Comparison of ENCODE assay signal across 26 cellular contexts in the genomic region with DNA sequence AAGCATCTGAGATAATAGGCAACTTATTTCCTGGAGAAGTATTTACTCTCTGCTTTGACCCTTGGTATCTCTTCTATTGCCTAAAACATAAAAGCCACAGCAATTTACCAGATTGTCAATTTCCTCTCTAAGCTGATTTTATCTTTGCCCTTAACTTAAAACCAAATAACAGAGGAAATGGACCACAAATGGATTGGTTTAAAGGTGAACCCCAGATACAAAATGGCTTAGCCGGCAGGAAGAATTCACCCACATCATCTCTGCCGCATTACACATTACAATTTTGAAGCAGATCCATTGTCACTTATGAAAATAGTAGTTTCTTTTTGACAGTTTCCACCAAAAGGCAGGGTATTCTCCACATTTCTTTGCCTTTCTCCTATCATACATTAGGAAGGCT.
"Had no signal": no experiment of that assay in that cellular context is flagged by ENCODE, and none has a peak within 500 bp of the region (broad histone marks: within the 10 kb centered on the region; RNA-seq: fewer than 3 reads in every experiment).

No MANE protein-coding gene starts in this region.

- H3K36me3 Mint-ChIP-seq: activated CD8-positive, alpha-beta memory T cell treated with anti-CD3 and anti-CD28 coated beads, Interleukin-2, amount 10 ng/mL, durations not matched to agents 7 days and 5 days; mesothelial cell of epicardium; naive thymus-derived CD4-positive, alpha-beta T cell had no signal

- H3K4me1 Mint-ChIP-seq: activated CD4-positive, alpha-beta T cell treated with anti-CD3 and anti-CD28 coated beads for 36 hours; activated CD8-positive, alpha-beta memory T cell treated with anti-CD3 and anti-CD28 coated beads, Interleukin-2, amount 10 ng/mL, durations not matched to agents 7 days and 5 days; central memory CD8-positive, alpha-beta T cell; naive thymus-derived CD4-positive, alpha-beta T cell had no signal

- DNase-seq: activated CD4-positive, alpha-beta T cell treated with anti-CD3 and anti-CD28 coated beads for 36 hours; activated CD4-positive, CD25-positive, alpha-beta regulatory T cell; activated CD8-positive, alpha-beta memory T cell treated with anti-CD3 and anti-CD28 coated beads, Interleukin-2, amount 10 ng/mL, durations not matched to agents 7 days and 5 days; activated CD8-positive, alpha-beta T cell treated with anti-CD3 and anti-CD28 coated beads, Interleukin-2, amount 10 ng/mL, durations not matched to agents 7 days and 5 days; activated gamma-delta T cell treated with Interleukin-2 at 50 U/mL for 16 hours; activated naive CD4-positive, alpha-beta T cell treated with anti-CD3 and anti-CD28 coated beads, Interleukin-2, amount 50 U/mL, for 16 hours; amniotic stem cell; dermis blood vessel endothelial cell; effector CD4-positive, alpha-beta T cell; esophagus squamous epithelium; foreskin melanocyte; left ventricle myocardium superior; naive thymus-derived CD4-positive, alpha-beta T cell; stimulated activated CD4-positive, alpha-beta T cell treated with anti-CD3 and anti-CD28 coated beads, Interleukin-12 subunit alpha, Interleukin-12 subunit beta, amount 100 ng/mL, for 4 hours; stimulated activated CD4-positive, alpha-beta T cell treated with anti-CD3 and anti-CD28 coated beads, Interleukin-4, amount 100 ng/mL, for 1 hour; T-helper 1 cell; trophoblast cell; uterus had no signal

- H3K27me3 Mint-ChIP-seq: activated CD4-positive, alpha-beta T cell treated with anti-CD3 and anti-CD28 coated beads for 36 hours; activated CD8-positive, alpha-beta memory T cell treated with anti-CD3 and anti-CD28 coated beads, Interleukin-2, amount 10 ng/mL, durations not matched to agents 7 days and 5 days; central memory CD8-positive, alpha-beta T cell; naive thymus-derived CD4-positive, alpha-beta T cell; progenitor cell of endocrine pancreas; stimulated activated naive CD8-positive, alpha-beta T cell treated with anti-CD3 and anti-CD28 coated beads, Interleukin-15, Interleukin-2, amounts not matched to agents 100 ng/mL and 50 ng/mL, for 24 hours had no signal

- H3K9me3 Mint-ChIP-seq: mesothelial cell of epicardium; stimulated activated naive CD8-positive, alpha-beta T cell treated with anti-CD3 and anti-CD28 coated beads, Interleukin-15, Interleukin-2, amounts not matched to agents 100 ng/mL and 50 ng/mL, for 24 hours had no signal

- H3K27ac ChIP-seq: epithelial cell of prostate, thoracic aorta, uterus had no signal

- H3K9me3 ChIP-seq: esophagus squamous epithelium, thoracic aorta, uterus had no signal

- H3K36me3 ChIP-seq: esophagus squamous epithelium, thoracic aorta, uterus had no signal

- ATAC-seq: activated CD4-positive, alpha-beta T cell treated with anti-CD3 and anti-CD28 coated beads for 36 hours; activated CD8-positive, alpha-beta memory T cell treated with anti-CD3 and anti-CD28 coated beads, Interleukin-2, amount 10 ng/mL, durations not matched to agents 7 days and 5 days; activated CD8-positive, alpha-beta T cell treated with anti-CD3 and anti-CD28 coated beads, Interleukin-2, amount 10 ng/mL, durations not matched to agents 7 days and 5 days; left ventricle myocardium superior; naive thymus-derived CD4-positive, alpha-beta T cell; sciatic nerve had no signal

- H3K27me3 ChIP-seq: esophagus squamous epithelium, uterus had no signal

- H3K4me3 Mint-ChIP-seq: activated CD4-positive, alpha-beta T cell treated with anti-CD3 and anti-CD28 coated beads for 36 hours; activated CD8-positive, alpha-beta memory T cell treated with anti-CD3 and anti-CD28 coated beads, Interleukin-2, amount 10 ng/mL, durations not matched to agents 7 days and 5 days; activated CD8-positive, alpha-beta T cell treated with anti-CD3 and anti-CD28 coated beads, Interleukin-2, amount 10 ng/mL, durations not matched to agents 7 days and 5 days; central memory CD8-positive, alpha-beta T cell; mesothelial cell of epicardium; naive thymus-derived CD4-positive, alpha-beta T cell; stimulated activated naive CD8-positive, alpha-beta T cell treated with anti-CD3 and anti-CD28 coated beads, Interleukin-15, Interleukin-2, amounts not matched to agents 100 ng/mL and 50 ng/mL, for 24 hours had no signal

- H3K4me3 ChIP-seq: esophagus squamous epithelium, skin epidermis, thoracic aorta, uterus had no signal

- H3K27ac Mint-ChIP-seq: activated CD4-positive, alpha-beta T cell treated with anti-CD3 and anti-CD28 coated beads for 36 hours; activated CD8-positive, alpha-beta memory T cell treated with anti-CD3 and anti-CD28 coated beads, Interleukin-2, amount 10 ng/mL, durations not matched to agents 7 days and 5 days; activated CD8-positive, alpha-beta T cell treated with anti-CD3 and anti-CD28 coated beads, Interleukin-2, amount 10 ng/mL, durations not matched to agents 7 days and 5 days; mesothelial cell of epicardium; naive thymus-derived CD4-positive, alpha-beta T cell; stimulated activated naive CD8-positive, alpha-beta T cell treated with anti-CD3 and anti-CD28 coated beads, Interleukin-15, Interleukin-2, amounts not matched to agents 100 ng/mL and 50 ng/mL, for 24 hours had no signal

- H3K4me1 ChIP-seq: uterus had no signal
